In genomic region chr1:153849487-153850185, GRCh38 we compare ENCODE assay signal across 8 cellular contexts.
A peak's percentile ranks its signal among the peaks of the same experiment; 100 is the strongest.
DNase-seq lines count a peak whose midpoint lies in the region; ATAC-seq and TF ChIP-seq lines count a peak whose summit lies in the region.

No MANE protein-coding gene starts in this region.

- peak overlapping the region; percentile 63 for H3K27ac Mint-ChIP-seq in activated B cell treated with CpG ODN at 0.5 μM for 24 hours

- CTCF ChIA-PET in activated B cell treated with CpG ODN at 0.5 μM for 24 hours (lab: Charles Lee): interaction anchor here (0.9 kb wide), 1 partner anchor 44 kb away, joined by 3 read pairs; no protein-coding TSS in a partner anchor

- no peaks in the 10 kb centered on the region for H3K9me3 Mint-ChIP-seq in activated B cell treated with CpG ODN at 0.5 μM for 24 hours

- no peak for TF ChIP-seq POLR2A in stomach (IDR thresholded peaks at IDR 0.05)
- TF ChIP-seq POLR2A in gastroesophageal sphincter (IDR thresholded peaks at IDR 0.05): no peak
- TF ChIP-seq POLR2A in adrenal gland (IDR thresholded peaks at IDR 0.05): no peak

- intact Hi-C loops in activated B cell treated with CpG ODN at 0.5 μM for 24 hours (cut with micrococcal nuclease): loop anchor here (1.0 to 5.0 kb wide), 2 partner anchors 8 to 33 kb away; no protein-coding TSS in a partner anchor
- intact Hi-C loops in stomach (cut with DNase I; ENCODE audit: low total_unique reads): no loop called here
- intact Hi-C loops in adrenal gland (cut with DNase I): no loop called here

- H3K9me3 ChIP-seq in stomach (no peaks in the 10 kb centered on the region), gastroesophageal sphincter (no peaks in the 10 kb centered on the region), adrenal gland (replicated peaks in 1 of 3) (no peaks in the 10 kb centered on the region)

- no peak overlapping the region for H3K27ac ChIP-seq in substantia nigra (ENCODE audit: low read depth, low read length, poor library complexity, severe bottlenecking)
- H3K27ac ChIP-seq in stomach: no peak overlapping the region
- H3K27ac ChIP-seq in gastroesophageal sphincter: no peak overlapping the region
- H3K27ac ChIP-seq in adrenal gland: no peak overlapping the region

- TF ChIP-seq CTCF in activated B cell treated with CpG ODN at 0.5 μM for 24 hours (IDR thresholded peaks at IDR 0.05) (no peak), stomach (IDR thresholded peaks at IDR 0.05) (no peak), gastroesophageal sphincter (IDR thresholded peaks at IDR 0.05) (no peak), adrenal gland (IDR thresholded peaks at IDR 0.05) (no peak)

- DNase-seq in AML-193 (lab: John Stamatoyannopoulos, UW) (peak; percentile 69 to 72), activated B cell treated with CpG ODN at 0.5 μM for 24 hours (no peak), substantia nigra (lab: John Stamatoyannopoulos, UW) (no peak), stomach (no peak), adrenal gland (no peak)

- ATAC-seq in GM19395 (IDR thresholded peaks at IDR 0.05; ENCODE audit: unreplicated experiment): peak; percentile 71
- ATAC-seq in HG03342 (IDR thresholded peaks at IDR 0.05; ENCODE audit: unreplicated experiment): peak; percentile 67
- peak; percentile 83 for ATAC-seq in activated B cell treated with CpG ODN at 0.5 μM for 24 hours (ENCODE audit: low read depth)
- ATAC-seq in gastroesophageal sphincter: no peak

- peak overlapping the region; percentile 39 for H3K4me3 Mint-ChIP-seq in activated B cell treated with CpG ODN at 0.5 μM for 24 hours

- POLR2A ChIA-PET in activated B cell treated with CpG ODN at 0.5 μM for 24 hours (lab: Charles Lee): interaction anchor here (0.6 to 1.8 kb wide), 10 partner anchors 9 to 247 kb away, joined by 3 to 12 read pairs (median 6); partner anchors contain the start of genes CREB3L4, DENND4B, GATAD2B and RAB13

- no peak for TF ChIP-seq EP300 in stomach (IDR thresholded peaks at IDR 0.05)
- TF ChIP-seq EP300 in gastroesophageal sphincter (IDR thresholded peaks at IDR 0.05): no peak

- no peaks in the 10 kb centered on the region for H3K27me3 Mint-ChIP-seq in activated B cell treated with CpG ODN at 0.5 μM for 24 hours

- WGBS in stomach, 5 donors: 65 to 78% (median 68%) methylated on average over 5 of the region's 5 CpGs
- WGBS in gastroesophageal sphincter (ENCODE audit: low coverage in 1 of 2), 2 donors: 0 to 69% methylated on average over 1 to 5 of the region's 5 CpGs
- 62 to 72% (median 64%) methylated on average over 5 of the region's 5 CpGs for WGBS in adrenal gland, 4 donors

- H3K27me3 ChIP-seq in stomach (no peaks in the 10 kb centered on the region), gastroesophageal sphincter (no peaks in the 10 kb centered on the region), adrenal gland (no peaks in the 10 kb centered on the region)

- peaks cover 0 to 30% (median 13%) of the 10 kb centered on the region in 4 donors for H3K4me1 ChIP-seq in stomach
- no peaks in the 10 kb centered on the region for H3K4me1 ChIP-seq in gastroesophageal sphincter
- no peaks in the 10 kb centered on the region for H3K4me1 ChIP-seq in adrenal gland (replicated peaks in 1 of 2)

- H3K4me3 ChIP-seq in stomach (no peak overlapping the region), gastroesophageal sphincter (no peak overlapping the region), adrenal gland (no peak overlapping the region)

- H3K4me1 Mint-ChIP-seq in activated B cell treated with CpG ODN at 0.5 μM for 24 hours: peaks cover 62% of the 10 kb centered on the region

- H3K36me3 Mint-ChIP-seq in activated B cell treated with CpG ODN at 0.5 μM for 24 hours (ENCODE audit: low read depth): peaks cover 26% of the 10 kb centered on the region

- peaks cover 7 to 19% (median 15%) of the 10 kb centered on the region in 4 donors for H3K36me3 ChIP-seq in stomach
- peaks cover 0 to 12% of the 10 kb centered on the region in 2 donors for H3K36me3 ChIP-seq in gastroesophageal sphincter
- no peaks in the 10 kb centered on the region for H3K36me3 ChIP-seq in adrenal gland (replicated peaks in 1 of 2)

Comparison
In these comparisons a context has a peak if more than half of its experiments do, and no peak if none do; other contexts are left out.
1. DNase-seq: peak in AML-193 (2 of 2); none in activated B cell treated with CpG ODN at 0.5 μM for 24 hours (single experiment), substantia nigra (0 of 49), stomach (single experiment) and adrenal gland (0 of 7).